ENCODE assay signal across 14 cellular contexts in the genomic region with DNA sequence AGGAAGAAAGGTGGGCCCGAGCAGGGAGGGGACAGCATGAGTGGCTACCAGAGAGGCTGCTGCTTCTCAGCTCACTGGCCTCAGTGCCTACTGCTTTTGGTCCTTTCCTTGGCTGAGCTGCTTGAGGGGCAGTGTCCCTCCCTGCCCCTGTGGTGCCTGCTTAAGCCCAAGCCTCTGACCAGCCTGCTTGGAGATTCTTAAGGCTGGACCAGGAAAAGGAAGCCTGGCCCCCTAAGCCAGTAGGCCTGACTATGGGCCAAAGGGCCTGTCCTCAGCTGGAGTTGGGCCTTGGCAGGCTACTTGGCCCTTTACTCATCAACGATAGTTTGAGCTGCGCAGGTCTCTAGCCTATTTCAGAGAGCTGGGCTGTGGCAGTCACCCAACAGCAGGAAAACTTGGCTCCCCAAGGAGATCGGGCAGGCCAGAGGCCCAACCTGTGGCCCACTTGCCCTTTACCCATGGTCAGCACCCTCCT. TPM values are rescaled to one million over a fixed set of nuclear protein-coding genes. Genes with fewer than 3 reads are reported as not detected.
DNase-seq lines count a peak whose midpoint lies in the region; ATAC-seq and TF ChIP-seq lines count a peak whose summit lies in the region.
"Had no signal": no experiment of that assay in that cellular context is flagged by ENCODE, and none has a peak within 500 bp of the region (broad histone marks: within the 10 kb centered on the region; RNA-seq: fewer than 3 reads in every experiment).

No MANE protein-coding gene starts in this region.

- peak overlapping the region in 3 of 4 donors; percentile 12 to 39 (median 38) for H3K4me3 Mint-ChIP-seq in CD4-positive, CD25-positive, alpha-beta regulatory T cell
- peak overlapping the region in 9 of 10 donors; percentile 27 to 94 (median 59) for H3K4me3 Mint-ChIP-seq in naive thymus-derived CD8-positive, alpha-beta T cell
- H3K4me3 Mint-ChIP-seq: stimulated activated effector memory CD8-positive, alpha-beta T cell treated with anti-CD3 and anti-CD28 coated beads, Interleukin-12 subunit alpha, Interleukin-12 subunit beta, amount 100 ng/mL, for 72 hours had no signal

- TF ChIP-seq POLR2A in esophagus muscularis mucosa (IDR thresholded peaks at IDR 0.05; ENCODE audit: low read depth), result no peak

- no peak for DNase-seq in CD4-positive, CD25-positive, alpha-beta regulatory T cell
- DNase-seq in esophagus muscularis mucosa (ENCODE audit: extremely low spot score) (peak; percentile 74), OCI-LY7 (ENCODE audit: low spot score) (no peak)
- peak in 3 of 10 donors; percentile 0 to 57 (median 12) for DNase-seq in naive thymus-derived CD8-positive, alpha-beta T cell
- DNase-seq: activated CD4-positive, CD25-positive, alpha-beta regulatory T cell; activated gamma-delta T cell; GDM1; NCI-H2171 had no signal

- no peaks in the 10 kb centered on the region for H3F3A ChIP-seq in Loucy (ENCODE audit: low read depth)

- no peaks in the 10 kb centered on the region for H3K79me2 ChIP-seq in Loucy (ENCODE audit: insufficient read depth, low read length)
- no peaks in the 10 kb centered on the region for H3K79me2 ChIP-seq in OCI-LY7 (ENCODE audit: insufficient read depth, low read depth, low read length)

- 75% methylated on average over 1 of the region's 4 CpGs for WGBS in esophagus muscularis mucosa

- H3K27me3 Mint-ChIP-seq in CD4-positive, CD25-positive, alpha-beta regulatory T cell, result no peaks in the 10 kb centered on the region
- H3K27me3 Mint-ChIP-seq in naive thymus-derived CD8-positive, alpha-beta T cell, result no peaks in the 10 kb centered on the region

- ATAC-seq in CD4-positive, CD25-positive, alpha-beta regulatory T cell (ENCODE audit: low read depth in 2 of 2), result no peak
- no peak for ATAC-seq in naive thymus-derived CD8-positive, alpha-beta T cell
- no peak for ATAC-seq in GM18502 (IDR thresholded peaks at IDR 0.05; ENCODE audit: poor library complexity, unreplicated experiment)
- no peak for ATAC-seq in GM18870 (IDR thresholded peaks at IDR 0.05; ENCODE audit: unreplicated experiment)
- ATAC-seq: stimulated activated effector memory CD8-positive, alpha-beta T cell treated with anti-CD3 and anti-CD28 coated beads, Interleukin-12 subunit alpha, Interleukin-12 subunit beta, amount 100 ng/mL, for 72 hours had no signal

- H3K4me3 ChIP-seq in CD4-positive, CD25-positive, alpha-beta regulatory T cell (ENCODE audit: low read depth, low read length), result no peak overlapping the region
- H3K4me3 ChIP-seq in Loucy (ENCODE audit: low read length, poor library complexity, severe bottlenecking) (no peak overlapping the region), esophagus muscularis mucosa (no peak overlapping the region), OCI-LY7 (ENCODE audit: low read depth, low read length, poor library complexity, severe bottlenecking) (no peak overlapping the region)
- H3K4me3 ChIP-seq: hepatocyte, lung had no signal

- no peaks in the 10 kb centered on the region for H3K27me3 ChIP-seq in CD4-positive, CD25-positive, alpha-beta regulatory T cell (ENCODE audit: control insufficient read depth, insufficient read depth, low read length)
- H3K27me3 ChIP-seq in Loucy (ENCODE audit: insufficient read depth, low read length, poor library complexity, severe bottlenecking) (no peaks in the 10 kb centered on the region), esophagus muscularis mucosa (no peaks in the 10 kb centered on the region)
- H3K27me3 ChIP-seq: hepatocyte had no signal

- TF ChIP-seq CTCF in Loucy (conservative IDR thresholded peaks at IDR 0.05; ENCODE audit: low read length), result no peak
- no peak for TF ChIP-seq CTCF in esophagus muscularis mucosa (IDR thresholded peaks at IDR 0.05)
- no peak for TF ChIP-seq CTCF in OCI-LY7 (conservative IDR thresholded peaks at IDR 0.05; ENCODE audit: low read length)

- H3K36me3 Mint-ChIP-seq in CD4-positive, CD25-positive, alpha-beta regulatory T cell, result peaks cover 58% of the 10 kb centered on the region
- peaks cover 7 to 96% (median 33%) of the 10 kb centered on the region in 3 donors for H3K36me3 Mint-ChIP-seq in naive thymus-derived CD8-positive, alpha-beta T cell

- H3K9me3 ChIP-seq in CD4-positive, CD25-positive, alpha-beta regulatory T cell (ENCODE audit: control insufficient read depth in 2 of 2, low read length in 2 of 2), result no peaks in the 10 kb centered on the region
- no peaks in the 10 kb centered on the region for H3K9me3 ChIP-seq in Loucy (ENCODE audit: insufficient read depth, low read depth, low read length)
- H3K9me3 ChIP-seq in esophagus muscularis mucosa, result no peaks in the 10 kb centered on the region
- no peaks in the 10 kb centered on the region for H3K9me3 ChIP-seq in OCI-LY7 (ENCODE audit: low read length)

- peaks cover 0 to 2% (median 0%) of the 10 kb centered on the region in 7 donors for H3K9me3 Mint-ChIP-seq in CD4-positive, CD25-positive, alpha-beta regulatory T cell
- H3K9me3 Mint-ChIP-seq in naive thymus-derived CD8-positive, alpha-beta T cell, result no peaks in the 10 kb centered on the region
- H3K9me3 Mint-ChIP-seq: stimulated activated effector memory CD8-positive, alpha-beta T cell treated with anti-CD3 and anti-CD28 coated beads, Interleukin-12 subunit alpha, Interleukin-12 subunit beta, amount 100 ng/mL, for 72 hours had no signal

- H3K27ac ChIP-seq in CD4-positive, CD25-positive, alpha-beta regulatory T cell (ENCODE audit: insufficient read depth, low read length, poor library complexity, severe bottlenecking), result peak overlapping the region; percentile 93
- H3K27ac ChIP-seq in esophagus muscularis mucosa (replicated peaks in 1 of 4) (no peak overlapping the region), OCI-LY7 (ENCODE audit: low read depth, low read length, poor library complexity, severe bottlenecking) (no peak overlapping the region)
- H3K27ac ChIP-seq: hepatocyte had no signal

- CTCF ChIA-PET in OCI-LY7 (lab: Charles Lee; ENCODE audit: unreplicated experiment), result interaction anchor here (1.3 to 4.2 kb wide), 3 partner anchors 28 to 99 kb away, joined by 3 to 18 read pairs (median 4); no protein-coding TSS in a partner anchor

- intact Hi-C loops in esophagus muscularis mucosa (cut with DNase I), result no loop called here
- intact Hi-C loops in OCI-LY7 (cut with micrococcal nuclease; ENCODE audit: unreplicated experiment), result no loop called here

- no peak for TF ChIP-seq EP300 in esophagus muscularis mucosa (IDR thresholded peaks at IDR 0.05)

- peak overlapping the region; percentile 62 for H3K9ac ChIP-seq in Loucy (ENCODE audit: low read depth, low read length, poor library complexity, severe bottlenecking)

- no peak overlapping the region for H3K4me2 ChIP-seq in Loucy (ENCODE audit: low read depth, low read length, poor library complexity, severe bottlenecking)
- no peak overlapping the region for H3K4me2 ChIP-seq in OCI-LY7 (ENCODE audit: low read length)
- H3K4me2 ChIP-seq: hepatocyte had no signal

- H3K27ac Mint-ChIP-seq in CD4-positive, CD25-positive, alpha-beta regulatory T cell, result peak overlapping the region; percentile 65 to 94 (median 78)
- peak overlapping the region; percentile 91 to 99 (median 96) for H3K27ac Mint-ChIP-seq in naive thymus-derived CD8-positive, alpha-beta T cell
- H3K27ac Mint-ChIP-seq: stimulated activated effector memory CD8-positive, alpha-beta T cell treated with anti-CD3 and anti-CD28 coated beads, Interleukin-12 subunit alpha, Interleukin-12 subunit beta, amount 100 ng/mL, for 72 hours had no signal

- BruUV-seq in OCI-LY7 (replicated peaks; lab: Mats Ljungman, UMichigan), result no TSS peak

- H4K20me1 ChIP-seq in Loucy (ENCODE audit: insufficient read depth, low read length, poor library complexity, severe bottlenecking) (no peaks in the 10 kb centered on the region), OCI-LY7 (ENCODE audit: insufficient read depth, low read length) (no peaks in the 10 kb centered on the region)

- H3K9me2 ChIP-seq in Loucy (replicated peaks; ENCODE audit: low read depth, low read length) (no peaks in the 10 kb centered on the region), OCI-LY7 (ENCODE audit: insufficient read depth, low read length) (no peaks in the 10 kb centered on the region)

- H3K4me1 ChIP-seq in CD4-positive, CD25-positive, alpha-beta regulatory T cell (ENCODE audit: control insufficient read depth, insufficient read depth, low read length, poor library complexity, severe bottlenecking), result peaks cover 68% of the 10 kb centered on the region
- H3K4me1 ChIP-seq in Loucy (ENCODE audit: insufficient read depth, low read length, poor library complexity, severe bottlenecking) (peaks cover 39% of the 10 kb centered on the region), esophagus muscularis mucosa (peaks cover 6 to 29% (median 21%) of the 10 kb centered on the region in 4 donors), OCI-LY7 (ENCODE audit: insufficient read depth, low read length, poor library complexity, severe bottlenecking) (peaks cover 15% of the 10 kb centered on the region)

- peaks cover 10 to 88% (median 38%) of the 10 kb centered on the region in 4 donors for H3K4me1 Mint-ChIP-seq in CD4-positive, CD25-positive, alpha-beta regulatory T cell
- H3K4me1 Mint-ChIP-seq in naive thymus-derived CD8-positive, alpha-beta T cell, result peaks cover 44 to 84% (median 78%) of the 10 kb centered on the region in 4 donors

- peaks cover 72% of the 10 kb centered on the region for H3K36me3 ChIP-seq in CD4-positive, CD25-positive, alpha-beta regulatory T cell (ENCODE audit: control insufficient read depth, insufficient read depth, low read length)
- H3K36me3 ChIP-seq in Loucy (ENCODE audit: insufficient read depth, low read length) (peaks cover 4% of the 10 kb centered on the region; the same call in 1 of the 2 replicates), esophagus muscularis mucosa (peaks cover 12 to 84% (median 74%) of the 10 kb centered on the region in 4 donors), OCI-LY7 (ENCODE audit: insufficient read depth, low read length) (peaks cover 41% of the 10 kb centered on the region)

- H2AFZ ChIP-seq in Loucy (ENCODE audit: low read length) (no peak overlapping the region), OCI-LY7 (ENCODE audit: low read length) (no peak overlapping the region)
- H2AFZ ChIP-seq: hepatocyte had no signal

- POLR2A ChIA-PET in naive thymus-derived CD8-positive, alpha-beta T cell (lab: Charles Lee), result interaction anchor here (0.9 to 4.0 kb wide), 2 partner anchors 37 to 134 kb away, joined by 6 to 23 read pairs; a partner anchor contains a TSS
- POLR2A ChIA-PET in OCI-LY7 (lab: Charles Lee), result no interaction called here

RNA-seq across cellular contexts. Expression of a gene that starts 24.9 kb away (rescaled TPM):
- 234 TPM for total RNA-seq in CD4-positive, CD25-positive, alpha-beta regulatory T cell
- 100 to 1,000 TPM in 1 of 4 donors, 10 to 100 TPM in 3; 55.4 to 118 (median 79.9) TPM for polyA plus RNA-seq in CD4-positive, CD25-positive, alpha-beta regulatory T cell
- total RNA-seq in esophagus muscularis mucosa, result 1 to 10 TPM in 3 of 4 donors, under 1 TPM in 1; 0.99 to 2.1 (median 1.5) TPM
- total RNA-seq in naive thymus-derived CD8-positive, alpha-beta T cell, result 100 to 1,000 TPM; 910 to 911 TPM
- polyA plus RNA-seq in naive thymus-derived CD8-positive, alpha-beta T cell, result 100 to 1,000 TPM; 207 to 600 (median 328) TPM
- 0.39 and 1.1 TPM in 2 replicates for total RNA-seq in OCI-LY7 (2014; rRNA removed; shearing (Covaris generic))
- total RNA-seq in OCI-LY7 (2022), result 0.97 and 1.9 TPM in 2 replicates

RNA-seq across cellular contexts. Expression of a gene that starts 37.3 kb away (rescaled TPM):
- total RNA-seq in CD4-positive, CD25-positive, alpha-beta regulatory T cell, result 310 TPM
- 1,000 to 10,000 TPM; 1,181 to 1,272 (median 1,236) TPM for polyA plus RNA-seq in CD4-positive, CD25-positive, alpha-beta regulatory T cell
- total RNA-seq in esophagus muscularis mucosa, result 100 to 1,000 TPM; 170 to 345 (median 322) TPM
- 100 to 1,000 TPM; 250 to 262 TPM for total RNA-seq in naive thymus-derived CD8-positive, alpha-beta T cell
- polyA plus RNA-seq in naive thymus-derived CD8-positive, alpha-beta T cell, result 1,000 to 10,000 TPM; 1,138 to 1,312 (median 1,209) TPM
- total RNA-seq in OCI-LY7 (2014; rRNA removed; shearing (Covaris generic)), result 129 and 142 TPM in 2 replicates
- 188 and 204 TPM in 2 replicates for total RNA-seq in OCI-LY7 (2022)

Comparison
In these comparisons a context has a peak if more than half of its experiments do, and no peak if none do; other contexts are left out.
1. RNA of a gene that starts 24.9 kb away (total RNA-seq): 910 to 911 TPM in naive thymus-derived CD8-positive, alpha-beta T cell and 234 TPM in CD4-positive, CD25-positive, alpha-beta regulatory T cell (single experiment); 0.99 to 2.1 TPM in esophagus muscularis mucosa and 0.39 to 1.9 TPM in OCI-LY7; every median in the first group is over 10 times any median in the second.